ENCODE assay signal across 7 cellular contexts in the genomic region with DNA sequence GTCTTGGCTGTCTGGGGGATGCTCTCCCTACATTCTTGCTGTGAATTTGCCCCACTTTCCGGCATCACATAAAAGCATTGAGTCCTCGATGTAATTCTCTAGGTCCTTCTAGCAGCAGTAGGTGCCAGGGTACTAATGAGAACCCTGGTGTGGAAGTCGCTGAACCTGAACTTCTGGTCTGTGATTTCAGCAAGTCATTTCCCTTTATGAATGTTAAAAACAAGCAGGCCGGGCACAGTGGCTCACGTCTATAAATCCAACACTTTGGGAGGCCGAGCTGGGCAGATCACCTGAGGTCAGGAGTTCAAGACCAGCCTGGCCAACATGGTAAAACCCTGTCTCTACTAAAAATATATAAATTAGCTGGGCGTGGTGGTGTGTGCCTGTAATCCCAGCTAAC. TPM values are rescaled to one million over a fixed set of nuclear protein-coding genes. Genes with fewer than 3 reads are reported as not detected.
DNase-seq lines count a peak whose midpoint lies in the region; ATAC-seq, FAIRE-seq and TF ChIP-seq lines count a peak whose summit lies in the region.
"Not testable (repeated sequence)": the region's sequence is repeated elsewhere in the genome, so short reads cannot be mapped to it uniquely, and the experiment has no call there.

No MANE protein-coding gene starts in this region.

- intact Hi-C loops in CD14-positive monocyte (cut with micrococcal nuclease) = loop anchor here in 1 of 2 donors (10.0 kb wide), 1 partner anchor 170 kb away; no protein-coding TSS in a partner anchor
- intact Hi-C loops in PC-9 (cut with micrococcal nuclease; ENCODE audit: unreplicated experiment); Right ventricle myocardium inferior (cut with DNase I); spleen (cut with DNase I; ENCODE audit: low total_unique reads): not testable (repeated sequence)

- not testable (repeated sequence) for TF ChIP-seq CTCF in CD14-positive monocyte (IDR thresholded peaks at IDR 0.05); PC-9 (conservative IDR thresholded peaks at IDR 0.05); bronchial epithelial cell (IDR thresholded peaks at IDR 0.05; ENCODE audit: insufficient read depth, low read length, severe bottlenecking); nephron progenitor cell (IDR thresholded peaks at IDR 0.05); spleen (IDR thresholded peaks at IDR 0.05 in 8 of 11, conservative IDR thresholded peaks at IDR 0.05 in 3 of 11)

- H3K4me1 Mint-ChIP-seq in CD14-positive monocyte = peaks cover 32% of the 10 kb centered on the region
- not testable (repeated sequence) for H3K4me1 Mint-ChIP-seq in nephron progenitor cell

- H3K36me3 Mint-ChIP-seq in CD14-positive monocyte = peaks cover 31 to 41% of the 10 kb centered on the region in 2 donors
- H3K36me3 Mint-ChIP-seq in nephron progenitor cell (ENCODE audit: low read depth) = not testable (repeated sequence)

- H4K20me1 ChIP-seq in PC-9 (ENCODE audit: insufficient read depth) = not testable (repeated sequence)

- H3K9me3 Mint-ChIP-seq in CD14-positive monocyte, nephron progenitor cell: not testable (repeated sequence)

- H2AFZ ChIP-seq in PC-9 = not testable (repeated sequence)

- peak overlapping the region; percentile 22; the same call in 1 of the 2 replicates for H3K4me2 ChIP-seq in PC-9

- not testable (repeated sequence) for H3K9me2 ChIP-seq in PC-9 (ENCODE audit: insufficient read depth)

- POLR2A ChIA-PET in PC-9 (lab: Charles Lee; ENCODE audit: unreplicated experiment) = interaction anchor here (0.5 to 0.6 kb wide), 4 partner anchors 32 to 1078 kb away, joined by 3 to 5 read pairs (median 3); no protein-coding TSS in a partner anchor

- TF ChIP-seq POLR2A in spleen (IDR thresholded peaks at IDR 0.05) = not testable (repeated sequence)

- H3K27ac ChIP-seq in PC-9 (peak overlapping the region; percentile 45), spleen (peak overlapping the region in 5 of 8 donors; percentile 26 to 68 (median 56))

- H3K4me3 ChIP-seq in PC-9; bronchial epithelial cell (ENCODE audit: low read depth, low read length); spleen: not testable (repeated sequence)

- CTCF ChIA-PET in PC-9 (lab: Charles Lee) = not testable (repeated sequence)

- peaks cover 10% of the 10 kb centered on the region for H3F3A ChIP-seq in PC-9 (ENCODE audit: insufficient read depth, low read depth)

- H3K4me1 ChIP-seq in PC-9 (replicated peaks; ENCODE audit: insufficient read depth) (peaks cover 15% of the 10 kb centered on the region), spleen (peaks cover 0 to 30% (median 5%) of the 10 kb centered on the region in 6 donors)

- ATAC-seq in Right ventricle myocardium inferior = not testable (repeated sequence)

- BruUV-seq in PC-9 (replicated peaks; lab: Mats Ljungman, UMichigan) = not testable (repeated sequence)

- not testable (repeated sequence) for H3K27me3 Mint-ChIP-seq in CD14-positive monocyte (ENCODE audit: low read depth in 3 of 3); nephron progenitor cell (ENCODE audit: low read depth, poor library complexity)

- H3K9me3 ChIP-seq in PC-9 (ENCODE audit: insufficient read depth, low read depth); spleen: not testable (repeated sequence)

- 43 to 64% (median 59%) methylated on average over 7 of the region's 7 CpGs for WGBS in spleen, 5 donors

- not testable (repeated sequence) for FAIRE-seq in bronchial epithelial cell (lab: Jason Lieb, UNC)

- peak overlapping the region; percentile 32 to 91 (median 82) for H3K27ac Mint-ChIP-seq in CD14-positive monocyte
- H3K27ac Mint-ChIP-seq in nephron progenitor cell = peak overlapping the region; percentile 44

- H3K79me2 ChIP-seq in PC-9 (ENCODE audit: low read depth) = not testable (repeated sequence)

- H3K36me3 ChIP-seq in PC-9 (ENCODE audit: low read depth); bronchial epithelial cell (ENCODE audit: control insufficient read depth, insufficient read depth, low read length): not testable (repeated sequence)
- H3K36me3 ChIP-seq in spleen = peaks cover 0 to 12% (median 0%) of the 10 kb centered on the region in 6 donors

- H3K4me3 Mint-ChIP-seq in CD14-positive monocyte = peak overlapping the region in 1 of 2 donors; percentile 62
- not testable (repeated sequence) for H3K4me3 Mint-ChIP-seq in nephron progenitor cell

- H3K27me3 ChIP-seq in PC-9 (ENCODE audit: insufficient read depth, low read depth); bronchial epithelial cell (ENCODE audit: control insufficient read depth, insufficient read depth, low read length); spleen (replicated peaks in 1 of 7): not testable (repeated sequence)

- not testable (repeated sequence) for DNase-seq in CD14-positive monocyte (ENCODE audit: low spot score); nephron progenitor cell; spleen
- DNase-seq in HT-29 (ENCODE audit: low spot score) (peak; percentile 29), PC-9 (peak; percentile 67 to 79), bronchial epithelial cell (ENCODE audit: low read depth) (peak; percentile 19), Right ventricle myocardium inferior (ENCODE audit: missing footprints) (peak; percentile 71)

RNA-seq across cellular contexts. Expression of gene DNAJB12, which starts 30.3 kb away (rescaled TPM):
- polyA plus RNA-seq in CD14-positive monocyte (10 to 100 TPM; 26.5 to 37.9 TPM), spleen (10 to 100 TPM; 13.6 to 16.5 (median 14.3) TPM)
- 54.4 and 58.1 TPM in 2 replicates for total RNA-seq in HT-29 (2014; rRNA removed; shearing (Covaris generic))
- total RNA-seq in PC-9 (2021) (37.0 and 46.9 TPM in 2 replicates), bronchial epithelial cell (21.6 and 26.6 TPM in 2 replicates), Right ventricle myocardium inferior (25.6 TPM), spleen (10 to 100 TPM; 32.7 to 55.4 (median 41.6) TPM)
